ENCODE assay signal across 8 cellular contexts in genomic region chr17:42422412-42422957, GRCh38. TPM values are rescaled to one million over a fixed set of nuclear protein-coding genes. Genes with fewer than 3 reads are reported as not detected.
A peak's percentile ranks its signal among the peaks of the same experiment; 100 is the strongest.
DNase-seq lines count a peak whose midpoint lies in the region; ATAC-seq and TF ChIP-seq lines count a peak whose summit lies in the region.

No MANE protein-coding gene starts in this region.

- peak overlapping the region; percentile 34 for H3K27ac Mint-ChIP-seq in T-helper 1 cell treated with Interleukin-12 subunit alpha and Interleukin-12 subunit beta and Interleukin-4 antibody, amounts not matched to agents 30 μg/mL and 1 μg/mL, for 36 hours

- DNase-seq in H4 (ENCODE audit: low spot score): peak; percentile 43
- DNase-seq in lung (ENCODE audit: low spot score): no peak
- DNase-seq in KG1 (lab: John Stamatoyannopoulos, UW): no peak

- peaks cover 58% of the 10 kb centered on the region for H3K27me3 Mint-ChIP-seq in T-helper 1 cell treated with Interleukin-12 subunit alpha and Interleukin-12 subunit beta and Interleukin-4 antibody, amounts not matched to agents 30 μg/mL and 1 μg/mL, for 36 hours (ENCODE audit: low read depth)

- peaks cover 0 to 2% of the 10 kb centered on the region in 2 donors for H3K36me3 ChIP-seq in lung (ENCODE audit: control insufficient read depth in 2 of 2, insufficient read depth in 2 of 2, low read length in 2 of 2)

- H3K9me3 ChIP-seq in lung (ENCODE audit: control insufficient read depth in 2 of 2, insufficient read depth in 1 of 2, low read length in 1 of 2): no peaks in the 10 kb centered on the region

- peaks cover 17% of the 10 kb centered on the region for H3K4me1 Mint-ChIP-seq in T-helper 1 cell treated with Interleukin-12 subunit alpha and Interleukin-12 subunit beta and Interleukin-4 antibody, amounts not matched to agents 30 μg/mL and 1 μg/mL, for 36 hours (ENCODE audit: low read depth)

- no peak for TF ChIP-seq CTCF in lung (IDR thresholded peaks at IDR 0.05; ENCODE audit: control extremely low read depth, extremely low read depth)

- peaks cover 4 to 5% of the 10 kb centered on the region in 2 donors for H3K4me1 ChIP-seq in lung (ENCODE audit: control insufficient read depth in 2 of 2, insufficient read depth in 2 of 2, low read length in 2 of 2)

- H3K9me3 Mint-ChIP-seq in T-helper 1 cell treated with Interleukin-12 subunit alpha and Interleukin-12 subunit beta and Interleukin-4 antibody, amounts not matched to agents 30 μg/mL and 1 μg/mL, for 36 hours: no peaks in the 10 kb centered on the region

- peak overlapping the region; percentile 69 for H3K27ac ChIP-seq in cingulate gyrus (ENCODE audit: low read depth, low read length)
- peak overlapping the region; percentile 96 to 99 for H3K27ac ChIP-seq in lung (ENCODE audit: low read depth in 1 of 2, low read length in 1 of 2)
- peak overlapping the region; percentile 55 for H3K27ac ChIP-seq in temporal lobe (ENCODE audit: low read depth, low read length)

- H3K36me3 Mint-ChIP-seq in T-helper 1 cell treated with Interleukin-12 subunit alpha and Interleukin-12 subunit beta and Interleukin-4 antibody, amounts not matched to agents 30 μg/mL and 1 μg/mL, for 36 hours (ENCODE audit: low read depth): peaks cover 2% of the 10 kb centered on the region

- H3K27me3 ChIP-seq in lung (ENCODE audit: control insufficient read depth, insufficient read depth): no peaks in the 10 kb centered on the region

- peak overlapping the region; percentile 84 for H3K4me3 Mint-ChIP-seq in T-helper 1 cell treated with Interleukin-12 subunit alpha and Interleukin-12 subunit beta and Interleukin-4 antibody, amounts not matched to agents 30 μg/mL and 1 μg/mL, for 36 hours

- WGBS in lung, 2 donors: 0 to 1% methylated on average over 35 to 44 of the region's 44 CpGs

- ATAC-seq in lung (ENCODE audit: insufficient read depth, low FRiP score) (peak; percentile 10), GM19463 (IDR thresholded peaks at IDR 0.05; ENCODE audit: unreplicated experiment) (no peak), GM21423 (IDR thresholded peaks at IDR 0.05; ENCODE audit: unreplicated experiment) (no peak)

- peak overlapping the region; percentile 90 for H3K4me3 ChIP-seq in lung

RNA-seq across cellular contexts. Expression of gene CAVIN1, which starts 0.6 kb away (rescaled TPM):
- total RNA-seq in H4 (2014; rRNA removed; shearing (Covaris generic)): 53.8 and 69.6 TPM in 2 replicates
- total RNA-seq in lung (100 to 1,000 TPM; 185 to 277 TPM), temporal lobe (6.4 TPM)
- 100 to 1,000 TPM; 110 to 134 TPM for polyA plus RNA-seq in lung

RNA-seq across cellular contexts. Expression of gene STAT3, which starts 34.2 kb away (rescaled TPM):
- total RNA-seq in H4 (2014; rRNA removed; shearing (Covaris generic)): 72.6 and 77.5 TPM in 2 replicates
- total RNA-seq in lung (100 to 1,000 TPM; 267 to 297 TPM), temporal lobe (26.3 TPM)
- 100 to 1,000 TPM in 1 of 2 donors, 10 to 100 TPM in 1; 69.9 to 211 TPM for polyA plus RNA-seq in lung

RNA-seq across cellular contexts. Expression of gene ATP6V0A1, which starts 36.2 kb away (rescaled TPM):
- 20.7 and 21.5 TPM in 2 replicates for total RNA-seq in H4 (2014; rRNA removed; shearing (Covaris generic))
- total RNA-seq in lung (100 to 1,000 TPM in 1 of 2 donors, 10 to 100 TPM in 1; 85.1 to 203 TPM), temporal lobe (164 TPM)
- polyA plus RNA-seq in lung: 10 to 100 TPM; 44.4 to 63.9 TPM
